1 cellular context compared by ENCODE assay signal in genomic region chr1:40774266-40774998, GRCh38.
TF ChIP-seq lines count a peak whose summit lies in the region.

No MANE protein-coding gene starts in this region.

TF ChIP-seq in GM23338, 12 proteins besides CTCF, POLR2A, EP300 and RAD21 (continued from another document):
- TF ChIP-seq ZNF462 (CRISPR knock-in tag; IDR thresholded peaks at IDR 0.05) = peak; percentile 35; the same call in 1 of the 2 replicates
- TF ChIP-seq EZH2phosphoT487 (IDR thresholded peaks at IDR 0.05; ENCODE audit: unreplicated experiment) = no peak
